8 cellular contexts compared by ENCODE assay signal in genomic region chr2:64865073-64865830, GRCh38.
DNase-seq lines count a peak whose midpoint lies in the region; ATAC-seq, FAIRE-seq and TF ChIP-seq lines count a peak whose summit lies in the region.

No MANE protein-coding gene starts in this region.

- no peaks in the 10 kb centered on the region for H3K4me1 ChIP-seq in small intestine (ENCODE audit: control insufficient read depth in 2 of 2, insufficient read depth in 1 of 2, low read depth in 1 of 2, low read length in 1 of 2)

- POLR2A ChIA-PET in activated B cell treated with CpG ODN at 0.5 μM for 24 hours (lab: Charles Lee) = interaction anchor here (0.6 to 8.3 kb wide), 31 partner anchors 14 to 845 kb away, joined by 3 to 276 read pairs (median 5); partner anchors contain the start of genes AFTPH, RAB1A and SERTAD2

- DNase-seq in G401 (ENCODE audit: low spot score) = peak; percentile 75
- DNase-seq in H54 (ENCODE audit: insufficient read length, low spot score) = peak; percentile 68
- DNase-seq in NCI-H1105 (lab: John Stamatoyannopoulos, UW) = peak; percentile 55
- peak; percentile 76 for DNase-seq in activated B cell treated with CpG ODN at 0.5 μM for 24 hours
- peak; percentile 53 for DNase-seq in bronchial epithelial cell (ENCODE audit: low read depth)
- peak; percentile 61 to 75 (median 72) for DNase-seq in immature natural killer cell
- peak; percentile 61 for DNase-seq in small intestine

- no peaks in the 10 kb centered on the region for H3K36me3 Mint-ChIP-seq in activated B cell treated with CpG ODN at 0.5 μM for 24 hours (ENCODE audit: low read depth)
- H3K36me3 Mint-ChIP-seq in immature natural killer cell = no peaks in the 10 kb centered on the region

- no peak for TF ChIP-seq POLR2A in H54 (IDR thresholded peaks at IDR 0.05; ENCODE audit: low read depth, low read length)

- H3K27me3 Mint-ChIP-seq in activated B cell treated with CpG ODN at 0.5 μM for 24 hours (no peaks in the 10 kb centered on the region), immature natural killer cell (ENCODE audit: low read depth in 3 of 3) (peaks cover 0 to 9% (median 6%) of the 10 kb centered on the region in 3 donors)

- H3K4me3 Mint-ChIP-seq in activated B cell treated with CpG ODN at 0.5 μM for 24 hours (peak overlapping the region; percentile 41), immature natural killer cell (peak overlapping the region in 4 of 5 donors; percentile 80 to 88 (median 86))

- H3K9me3 Mint-ChIP-seq in activated B cell treated with CpG ODN at 0.5 μM for 24 hours = no peaks in the 10 kb centered on the region
- H3K9me3 Mint-ChIP-seq in immature natural killer cell = no peaks in the 10 kb centered on the region

- in situ Hi-C loops in G401 (cut with HindIII; ENCODE audit: low sequenced_read_pairs) = no loop called here

- H3K27ac ChIP-seq in small intestine (ENCODE audit: low read depth in 1 of 2, low read length in 1 of 2) = no peak overlapping the region

- no peaks in the 10 kb centered on the region for H3K9me3 ChIP-seq in small intestine (ENCODE audit: control insufficient read depth, low read depth)

- intact Hi-C loops in activated B cell treated with CpG ODN at 0.5 μM for 24 hours (cut with micrococcal nuclease) = loop anchor here (1.0 to 2.0 kb wide), 9 partner anchors 34 to 534 kb away; no protein-coding TSS in a partner anchor

- WGBS in small intestine, 3 donors = 1% methylated on average over 51 to 67 of the region's 67 CpGs

- no peaks in the 10 kb centered on the region for H3K36me3 ChIP-seq in bronchial epithelial cell (ENCODE audit: control insufficient read depth, insufficient read depth, low read length)
- no peaks in the 10 kb centered on the region for H3K36me3 ChIP-seq in small intestine (ENCODE audit: control insufficient read depth in 2 of 2, insufficient read depth in 2 of 2, low read length in 2 of 2)

- ATAC-seq in activated B cell treated with CpG ODN at 0.5 μM for 24 hours (ENCODE audit: low read depth) (peak; percentile 56), GM21737 (IDR thresholded peaks at IDR 0.05; ENCODE audit: unreplicated experiment) (no peak)

- H3K4me1 Mint-ChIP-seq in activated B cell treated with CpG ODN at 0.5 μM for 24 hours (peaks cover 6% of the 10 kb centered on the region), immature natural killer cell (peaks cover 0 to 1% of the 10 kb centered on the region in 2 donors)

- H3K27ac Mint-ChIP-seq in activated B cell treated with CpG ODN at 0.5 μM for 24 hours (no peak overlapping the region), immature natural killer cell (peak overlapping the region in 2 of 6 donors; percentile 56 to 73)

- CTCF ChIA-PET in activated B cell treated with CpG ODN at 0.5 μM for 24 hours (lab: Charles Lee) = interaction anchor here (0.8 to 5.4 kb wide), 12 partner anchors 14 to 342 kb away, joined by 3 to 47 read pairs (median 6); partner anchors contain the start of gene SERTAD2

- FAIRE-seq in H54 (lab: Jason Lieb, UNC) (no peak), bronchial epithelial cell (lab: Jason Lieb, UNC) (no peak), small intestine (lab: Jason Lieb, UNC) (no peak)

- no peak for TF ChIP-seq CTCF in activated B cell treated with CpG ODN at 0.5 μM for 24 hours (IDR thresholded peaks at IDR 0.05)
- TF ChIP-seq CTCF in bronchial epithelial cell (IDR thresholded peaks at IDR 0.05; ENCODE audit: insufficient read depth, low read length, severe bottlenecking) = peak; percentile 50

- H3K4me3 ChIP-seq in bronchial epithelial cell (ENCODE audit: low read depth, low read length) (peak overlapping the region; percentile 38), small intestine (ENCODE audit: low read depth in 1 of 2, low read length in 2 of 2) (peak overlapping the region; percentile 36 to 58)

- H3K27me3 ChIP-seq in bronchial epithelial cell (ENCODE audit: control insufficient read depth, insufficient read depth, low read length) (no peaks in the 10 kb centered on the region), small intestine (ENCODE audit: control insufficient read depth in 2 of 2, insufficient read depth in 2 of 2, low read length in 2 of 2) (no peaks in the 10 kb centered on the region)
